12 cellular contexts compared by ENCODE assay signal in the genomic region with DNA sequence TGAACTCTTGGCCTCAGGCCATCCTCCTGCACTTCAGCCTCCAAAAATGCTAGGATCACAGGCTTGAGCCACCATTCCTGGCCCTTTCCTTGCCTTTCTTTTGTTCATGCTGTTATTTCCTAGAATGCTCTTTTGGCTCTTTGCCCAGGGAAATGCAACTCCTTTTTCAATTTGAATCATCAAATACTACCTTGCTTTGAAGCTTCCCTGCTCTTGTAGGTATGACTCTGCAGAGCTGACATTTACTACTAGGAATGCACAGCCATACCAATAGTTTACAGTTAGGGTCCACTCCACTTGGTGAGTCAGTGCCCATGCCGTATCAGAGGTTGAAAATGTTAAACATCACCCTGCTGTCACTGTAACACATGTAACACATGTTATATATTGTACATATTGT.
DNase-seq lines count a peak whose midpoint lies in the region; ATAC-seq, FAIRE-seq and TF ChIP-seq lines count a peak whose summit lies in the region.
"Had no signal": no experiment of that assay in that cellular context is flagged by ENCODE, and none has a peak within 500 bp of the region (broad histone marks: within the 10 kb centered on the region; RNA-seq: fewer than 3 reads in every experiment).

No MANE protein-coding gene starts in this region.

- H3K36me3 ChIP-seq in CD4-positive, alpha-beta memory T cell (ENCODE audit: insufficient read depth, low read length): no peaks in the 10 kb centered on the region
- H3K36me3 ChIP-seq: gastroesophageal sphincter had no signal

- no peak for TF ChIP-seq CTCF in A549 (IDR thresholded peaks at IDR 0.05)
- TF ChIP-seq CTCF in choroid plexus epithelial cell (conservative IDR thresholded peaks at IDR 0.05; ENCODE audit: low read depth, low read length): no peak

- WGBS in A549 (ENCODE audit: missing lambda C conversion rate): 5% methylated on average over 1 of the region's 1 CpG

- POLR2A ChIA-PET in A549 (lab: Yijun Ruan, JAX): no interaction called here
- POLR2A ChIA-PET in CD4-positive, alpha-beta memory T cell (lab: Charles Lee; ENCODE audit: partially characterized antibody): no interaction called here

- no peak overlapping the region for H3K27ac Mint-ChIP-seq in CD4-positive, alpha-beta memory T cell
- H3K27ac Mint-ChIP-seq: T-helper 2 cell treated with Interferon-gamma antibody and Interleukin-4, amounts not matched to agents 5 μg/mL and 100 μg/mL, for 36 hours had no signal

- DNase-seq in A549 (ENCODE audit: low read depth in 1 of 2, low spot score in 1 of 2): peak; percentile 54 to 72
- DNase-seq in Daoy (ENCODE audit: low read depth): peak; percentile 84
- DNase-seq in NCI-H2227 treated with DMSO at 0.1 percent for 48 hours (lab: John Stamatoyannopoulos, UW): peak; percentile 24
- peak; percentile 65 for DNase-seq in choroid plexus epithelial cell (ENCODE audit: low read depth)
- no peak for DNase-seq in CD4-positive, alpha-beta memory T cell
- DNase-seq in iPS-NIHi7 (ENCODE audit: extremely low spot score): no peak
- DNase-seq in activated CD4-positive, CD25-positive, alpha-beta regulatory T cell (lab: John Stamatoyannopoulos, UW): no peak
- DNase-seq: stimulated activated CD4-positive, alpha-beta T cell treated with anti-CD3 and anti-CD28 coated beads, Interleukin-12 subunit alpha, Interleukin-12 subunit beta, amount 100 ng/mL, for 4 hours had no signal

- peaks cover 20% of the 10 kb centered on the region; the same call in 2 of the 3 replicates for H3K4me1 ChIP-seq in A549
- no peaks in the 10 kb centered on the region for H3K4me1 ChIP-seq in CD4-positive, alpha-beta memory T cell (ENCODE audit: insufficient read depth, low read length)
- H3K4me1 ChIP-seq: gastroesophageal sphincter had no signal

- peak overlapping the region in 1 of 2 experiments; percentile 60; a peak in 2 of 6 replicates for H3K27ac ChIP-seq in A549
- H3K27ac ChIP-seq in CD4-positive, alpha-beta memory T cell (ENCODE audit: low read depth, low read length): no peak overlapping the region
- H3K27ac ChIP-seq: gastroesophageal sphincter had no signal

- TF ChIP-seq RAD21 in A549 (conservative IDR thresholded peaks at IDR 0.05 in 1 of 2, IDR thresholded peaks at IDR 0.05 in 1 of 2): 0 out of 5 replicates have a peak, but pooled peaks of 1 of the 2 experiments have one; percentile 17

- peaks cover 0 to 2% (median 0%) of the 10 kb centered on the region in 8 donors for H3K9me3 Mint-ChIP-seq in CD4-positive, alpha-beta memory T cell
- H3K9me3 Mint-ChIP-seq: T-helper 2 cell treated with Interferon-gamma antibody and Interleukin-4, amounts not matched to agents 5 μg/mL and 100 μg/mL, for 36 hours had no signal

- H3K4me2 ChIP-seq in A549: peak overlapping the region; percentile 23

- peaks cover 1 to 4% of the 10 kb centered on the region in 2 donors for H3K27me3 Mint-ChIP-seq in CD4-positive, alpha-beta memory T cell

- H3K9me3 ChIP-seq in A549: no peaks in the 10 kb centered on the region
- no peaks in the 10 kb centered on the region for H3K9me3 ChIP-seq in CD4-positive, alpha-beta memory T cell (ENCODE audit: control insufficient read depth in 1 of 2, low read length in 2 of 2)
- H3K9me3 ChIP-seq: gastroesophageal sphincter had no signal

- FAIRE-seq in A549 (lab: Jason Lieb, UNC): peak; percentile 59
- FAIRE-seq: GM12891 had no signal

- no peaks in the 10 kb centered on the region for H3K36me3 Mint-ChIP-seq in CD4-positive, alpha-beta memory T cell

- peak; percentile 94 to 96 for ATAC-seq in A549
- no peak for ATAC-seq in HG02852 (IDR thresholded peaks at IDR 0.05; ENCODE audit: unreplicated experiment)
- ATAC-seq: gastroesophageal sphincter had no signal

- TF ChIP-seq POLR2A in A549 (IDR thresholded peaks at IDR 0.05; ENCODE audit: low read length): no peak

- H3K27me3 ChIP-seq in CD4-positive, alpha-beta memory T cell (ENCODE audit: insufficient read depth, low read length): no peaks in the 10 kb centered on the region

- intact Hi-C loops in CD4-positive, alpha-beta memory T cell (cut with micrococcal nuclease): no loop called here

- CTCF ChIA-PET in A549 (lab: Yijun Ruan, JAX): interaction anchor here (0.6 to 2.7 kb wide), 7 partner anchors 18 to 202 kb away, joined by 3 to 8 read pairs (median 4); no protein-coding TSS in a partner anchor
- CTCF ChIA-PET in CD4-positive, alpha-beta memory T cell (lab: Charles Lee; ENCODE audit: partially characterized antibody): no interaction called here

- no peak overlapping the region for H3K4me3 Mint-ChIP-seq in CD4-positive, alpha-beta memory T cell
- H3K4me3 Mint-ChIP-seq: T-helper 2 cell treated with Interferon-gamma antibody and Interleukin-4, amounts not matched to agents 5 μg/mL and 100 μg/mL, for 36 hours had no signal

- H3K4me3 ChIP-seq in A549 (no peak overlapping the region), choroid plexus epithelial cell (ENCODE audit: low read depth, low read length) (no peak overlapping the region)
- no peak overlapping the region for H3K4me3 ChIP-seq in CD4-positive, alpha-beta memory T cell (ENCODE audit: low read length in 2 of 2)
- H3K4me3 ChIP-seq: gastroesophageal sphincter had no signal

- no peak for TF ChIP-seq EP300 in A549 (IDR thresholded peaks at IDR 0.05)

- no peaks in the 10 kb centered on the region for H3K4me1 Mint-ChIP-seq in CD4-positive, alpha-beta memory T cell

TF ChIP-seq in A549, 52 proteins besides CTCF, POLR2A, EP300 and RAD21:
- TF ChIP-seq, protein P1, sequence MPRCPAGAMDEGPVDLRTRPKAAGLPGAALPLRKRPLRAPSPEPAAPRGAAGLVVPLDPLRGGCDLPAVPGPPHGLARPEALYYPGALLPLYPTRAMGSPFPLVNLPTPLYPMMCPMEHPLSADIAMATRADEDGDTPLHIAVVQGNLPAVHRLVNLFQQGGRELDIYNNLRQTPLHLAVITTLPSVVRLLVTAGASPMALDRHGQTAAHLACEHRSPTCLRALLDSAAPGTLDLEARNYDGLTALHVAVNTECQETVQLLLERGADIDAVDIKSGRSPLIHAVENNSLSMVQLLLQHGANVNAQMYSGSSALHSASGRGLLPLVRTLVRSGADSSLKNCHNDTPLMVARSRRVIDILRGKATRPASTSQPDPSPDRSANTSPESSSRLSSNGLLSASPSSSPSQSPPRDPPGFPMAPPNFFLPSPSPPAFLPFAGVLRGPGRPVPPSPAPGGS (IDR thresholded peaks at IDR 0.05): no peak
- TF ChIP-seq, protein P2, sequence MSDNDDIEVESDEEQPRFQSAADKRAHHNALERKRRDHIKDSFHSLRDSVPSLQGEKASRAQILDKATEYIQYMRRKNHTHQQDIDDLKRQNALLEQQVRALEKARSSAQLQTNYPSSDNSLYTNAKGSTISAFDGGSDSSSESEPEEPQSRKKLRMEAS (IDR thresholded peaks at IDR 0.05): peak; percentile 54
- TF ChIP-seq FOSL2 (IDR thresholded peaks at IDR 0.05) (peak; percentile 63; the same call in 1 of the 2 replicates), FOSL2 (CRISPR knock-in tag; IDR thresholded peaks at IDR 0.05) (peak; percentile 43; the same call in 1 of the 2 replicates), MAFK (IDR thresholded peaks at IDR 0.05; ENCODE audit: partially characterized antibody) (peak; percentile 29), SREBF2 (IDR thresholded peaks at IDR 0.05) (no peak), PHF8 (IDR thresholded peaks at IDR 0.05; ENCODE audit: borderline replicate concordance, low read depth) (no peak), GATA3 (IDR thresholded peaks at IDR 0.05; ENCODE audit: borderline replicate concordance) (peak; percentile 49; the same call in 1 of the 2 replicates), JUNB (IDR thresholded peaks at IDR 0.05) (peak; percentile 69), CHD4 (IDR thresholded peaks at IDR 0.05; ENCODE audit: borderline replicate concordance) (no peak), JUN (IDR thresholded peaks at IDR 0.05) (peak in 1 of 2 experiments; percentile 56; a peak in 2 of 5 replicates)

Comparison
In these comparisons a context has a peak if more than half of its experiments do, and no peak if none do; other contexts are left out.
1. DNase-seq: peak in A549 (2 of 2), Daoy (single experiment), NCI-H2227 treated with DMSO at 0.1 percent for 48 hours (single experiment) and choroid plexus epithelial cell (single experiment); none in CD4-positive, alpha-beta memory T cell (0 of 5), iPS-NIHi7 (single experiment) and activated CD4-positive, CD25-positive, alpha-beta regulatory T cell (0 of 4).